In the genomic region with DNA sequence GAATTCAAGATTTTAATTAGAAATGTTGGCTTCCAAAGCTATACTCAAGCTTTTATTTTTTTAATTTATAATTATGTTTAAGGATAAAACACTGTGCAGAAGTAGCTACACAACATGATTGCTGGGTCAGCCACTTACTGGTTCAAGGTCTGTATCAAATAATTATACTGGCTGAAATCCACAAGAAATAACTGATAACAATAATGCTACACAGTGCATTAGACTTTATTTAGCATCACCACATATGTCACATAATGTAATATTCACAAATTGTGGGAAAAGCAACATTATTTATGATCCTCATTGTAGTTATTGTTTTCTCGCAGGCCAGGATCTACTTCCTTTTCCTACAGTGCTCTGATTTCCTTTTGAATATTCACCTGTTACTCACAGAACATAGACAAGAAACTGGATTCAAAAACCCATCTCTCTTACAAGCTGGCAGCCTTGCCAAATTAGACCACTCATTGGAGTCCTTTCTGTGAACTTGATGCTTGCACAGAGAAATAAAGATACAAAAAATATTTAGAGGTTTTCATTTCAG, we compare ENCODE assay signal across 33 cellular contexts.
DNase-seq lines count a peak whose midpoint lies in the region; ATAC-seq, FAIRE-seq and TF ChIP-seq lines count a peak whose summit lies in the region.
"Had no signal": no experiment of that assay in that cellular context is flagged by ENCODE, and none has a peak within 500 bp of the region (broad histone marks: within the 10 kb centered on the region; RNA-seq: fewer than 3 reads in every experiment).

No MANE protein-coding gene starts in this region.

- dilution Hi-C loops in endothelial cell of umbilical vein (cut with MboI; ENCODE audit: extremely low pct_ligation_motif_present, low sequenced_read_pairs), result no loop called here

- peak; percentile 47 for FAIRE-seq in endothelial cell of umbilical vein (lab: Jason Lieb, UNC)
- FAIRE-seq: A204.1, A549, D721Med had no signal

- no peaks in the 10 kb centered on the region for H3F3A ChIP-seq in SK-N-SH (replicated peaks; ENCODE audit: insufficient read depth)

- TF ChIP-seq CTCF in SK-N-SH (IDR thresholded peaks at IDR 0.05), result no peak
- no peak for TF ChIP-seq CTCF in endothelial cell of umbilical vein (IDR thresholded peaks at IDR 0.05; ENCODE audit: extremely low read depth in 1 of 2, insufficient read depth in 1 of 2, low read depth in 1 of 2, low read length in 2 of 2)

- H3K4me1 ChIP-seq in SK-N-SH (ENCODE audit: control insufficient read depth in 1 of 2, insufficient read depth in 2 of 2, low read depth in 1 of 2, low read length in 1 of 2), result no peaks in the 10 kb centered on the region; a peak in 1 of 4 replicates
- peaks cover 51% of the 10 kb centered on the region for H3K4me1 ChIP-seq in endothelial cell of umbilical vein (ENCODE audit: control insufficient read depth, extremely low read depth, insufficient read depth, low read length)
- H3K4me1 ChIP-seq: A549; BE2C; BLaER1; BLaER1 treated with 17β-estradiol and CSF1 and Interleukin-3, amounts not matched to agents 10 nM and 100 nM had no signal

- no peaks in the 10 kb centered on the region for H3K9me1 ChIP-seq in endothelial cell of umbilical vein (replicated peaks; ENCODE audit: control insufficient read depth, extremely low read depth, insufficient read depth, low read length)

- H3K9me3 ChIP-seq in SK-N-SH (no peaks in the 10 kb centered on the region), endothelial cell of umbilical vein (replicated peaks; ENCODE audit: control insufficient read depth, insufficient read depth, low read length) (no peaks in the 10 kb centered on the region)
- H3K9me3 ChIP-seq: A549; BE2C; BLaER1; BLaER1 treated with 17β-estradiol and CSF1 and Interleukin-3, amounts not matched to agents 10 nM and 100 nM; Caco-2 had no signal

- CTCF ChIA-PET in SK-N-SH (lab: Yijun Ruan, JAX) (interaction anchor here (0.7 kb wide), 1 partner anchor 13 kb away, joined by 3 read pairs; no protein-coding TSS in a partner anchor), endothelial cell of umbilical vein (lab: Charles Lee) (interaction anchor here (1.1 to 1.6 kb wide), 5 partner anchors 24 to 353 kb away, joined by 3 to 6 read pairs (median 3); no protein-coding TSS in a partner anchor)

- ATAC-seq in SK-N-SH treated with all-trans-retinoic acid at 6 μM for 48 hours, result no peak
- ATAC-seq: A549; CD8-positive, alpha-beta T cell had no signal

- H3K9me2 ChIP-seq in SK-N-SH, result no peaks in the 10 kb centered on the region

- peak in 1 of 2 experiments; percentile 62; a peak in 2 of 4 replicates for TF ChIP-seq EP300 in SK-N-SH (IDR thresholded peaks at IDR 0.05; ENCODE audit: borderline replicate concordance in 1 of 2, low read depth in 1 of 2, low read length in 1 of 2)

- H4K20me1 ChIP-seq in SK-N-SH (ENCODE audit: insufficient read depth), result no peaks in the 10 kb centered on the region
- H4K20me1 ChIP-seq in endothelial cell of umbilical vein (replicated peaks; ENCODE audit: control insufficient read depth, extremely low read depth, insufficient read depth, low read length), result no peaks in the 10 kb centered on the region
- H4K20me1 ChIP-seq: BLaER1; BLaER1 treated with 17β-estradiol and CSF1 and Interleukin-3, amounts not matched to agents 10 nM and 100 nM had no signal

- 21% methylated on average over 1 of the region's 1 CpG for WGBS in SK-N-SH (ENCODE audit: low lambda C conversion rate)

- H3K4me3 ChIP-seq in SK-N-SH (ENCODE audit: low read depth in 2 of 2, low read length in 1 of 2), result no peak overlapping the region
- no peak overlapping the region for H3K4me3 ChIP-seq in endothelial cell of umbilical vein (replicated peaks in 1 of 3; ENCODE audit: insufficient read depth in 1 of 3, low read depth in 1 of 3, low read length in 3 of 3)
- H3K4me3 ChIP-seq: A549; BLaER1; BLaER1 treated with 17β-estradiol and CSF1 and Interleukin-3, amounts not matched to agents 10 nM and 100 nM had no signal

- DNase-seq in SK-N-SH (peak; percentile 36), dermis blood vessel endothelial cell (peak; percentile 53), endothelial cell of umbilical vein (ENCODE audit: low read depth, low spot score) (peak; percentile 77), erythroblast (lab: John Stamatoyannopoulos, UW) (no peak)
- no peak for DNase-seq in stimulated activated CD4-positive, alpha-beta T cell treated with anti-CD3 and anti-CD28 coated beads, Interleukin-4, amount 100 ng/mL, for 24 hours
- DNase-seq: 8988T; ACHN; AML-193; BE2C; C1 segment of cervical spinal cord; Caco-2; Calu3; CD4-positive, alpha-beta memory T cell; CD4-positive, alpha-beta T cell; CD4-positive, CD25-positive, alpha-beta regulatory T cell; CD8-positive, alpha-beta memory T cell; CD8-positive, alpha-beta T cell; COR-L47; DMS 273 treated with DMSO at 0.1 percent for 48 hours; DMS153; DMS53; DMS79; DMS79 treated with DMSO at 0.1 percent for 48 hours; DND-41; EL had no signal

- no peak overlapping the region for H2AFZ ChIP-seq in SK-N-SH (ENCODE audit: low read depth)
- H2AFZ ChIP-seq in endothelial cell of umbilical vein (ENCODE audit: low read depth, low read length), result no peak overlapping the region

- intact Hi-C loops in endothelial cell of umbilical vein (cut with micrococcal nuclease), result loop anchor here (1.0 kb wide), 1 partner anchor 7 kb away; no protein-coding TSS in a partner anchor

- TF ChIP-seq POLR2A in endothelial cell of umbilical vein (IDR thresholded peaks at IDR 0.05; ENCODE audit: low read depth, low read length) (no peak), erythroblast (IDR thresholded peaks at IDR 0.05; ENCODE audit: low read length) (no peak)

- no TSS peak for BruUV-seq in endothelial cell of umbilical vein (replicated peaks; lab: Mats Ljungman, UMichigan)

- H3K9ac ChIP-seq in SK-N-SH (no peak overlapping the region), endothelial cell of umbilical vein (replicated peaks; ENCODE audit: extremely low read depth, insufficient read depth, low read length) (no peak overlapping the region)
- H3K9ac ChIP-seq: BLaER1; BLaER1 treated with 17β-estradiol and CSF1 and Interleukin-3, amounts not matched to agents 10 nM and 100 nM had no signal

- H3K36me3 ChIP-seq in SK-N-SH (replicated peaks in 1 of 2; ENCODE audit: control insufficient read depth in 1 of 2, insufficient read depth in 2 of 2, low read length in 1 of 2), result no peaks in the 10 kb centered on the region
- no peaks in the 10 kb centered on the region for H3K36me3 ChIP-seq in endothelial cell of umbilical vein (ENCODE audit: control insufficient read depth in 2 of 2, extremely low read depth in 1 of 2, insufficient read depth in 2 of 2, low read length in 2 of 2)
- H3K36me3 ChIP-seq: BE2C; BLaER1; BLaER1 treated with 17β-estradiol and CSF1 and Interleukin-3, amounts not matched to agents 10 nM and 100 nM had no signal

- H3K4me2 ChIP-seq in SK-N-SH (no peak overlapping the region), endothelial cell of umbilical vein (ENCODE audit: insufficient read depth, low read length) (no peak overlapping the region)
- H3K4me2 ChIP-seq: A549; BLaER1; BLaER1 treated with 17β-estradiol and CSF1 and Interleukin-3, amounts not matched to agents 10 nM and 100 nM had no signal

- POLR2A ChIA-PET in SK-N-SH (lab: Yijun Ruan, JAX), result no interaction called here
- POLR2A ChIA-PET in endothelial cell of umbilical vein (lab: Charles Lee), result no interaction called here

- H3K79me2 ChIP-seq in SK-N-SH (ENCODE audit: insufficient read depth), result no peaks in the 10 kb centered on the region
- H3K79me2 ChIP-seq in endothelial cell of umbilical vein (ENCODE audit: control insufficient read depth, insufficient read depth, low read length), result peaks cover 11% of the 10 kb centered on the region

- H3K27me3 ChIP-seq in SK-N-SH (ENCODE audit: insufficient read depth), result no peaks in the 10 kb centered on the region
- H3K27me3 ChIP-seq in endothelial cell of umbilical vein (ENCODE audit: control insufficient read depth in 2 of 2, insufficient read depth in 2 of 2, low read length in 2 of 2), result no peaks in the 10 kb centered on the region
- H3K27me3 ChIP-seq: BE2C; BLaER1; BLaER1 treated with 17β-estradiol and CSF1 and Interleukin-3, amounts not matched to agents 10 nM and 100 nM had no signal

- H3K27ac ChIP-seq in SK-N-SH (ENCODE audit: low read depth in 2 of 2, low read length in 1 of 2) (peak overlapping the region in 1 of 2 experiments; percentile 86; a peak in 2 of 4 replicates), endothelial cell of umbilical vein (ENCODE audit: insufficient read depth, low read depth, low read length) (no peak overlapping the region)
- H3K27ac ChIP-seq: 22Rv1; A549; BLaER1; BLaER1 treated with 17β-estradiol and CSF1 and Interleukin-3, amounts not matched to agents 10 nM and 100 nM; C4-2B had no signal

- TF ChIP-seq RAD21 in SK-N-SH (IDR thresholded peaks at IDR 0.05; ENCODE audit: low read length), result no peak

TF ChIP-seq in SK-N-SH, 30 proteins besides CTCF, POLR2A, EP300 and RAD21 (continues in another document):
- no peak for TF ChIP-seq YY1 (IDR thresholded peaks at IDR 0.05; ENCODE audit: low read depth)
- TF ChIP-seq RXRA (IDR thresholded peaks at IDR 0.05; ENCODE audit: borderline replicate concordance, low read depth), result no peak
- TF ChIP-seq TEAD4 (IDR thresholded peaks at IDR 0.05; ENCODE audit: borderline replicate concordance, insufficient read depth), result no peak
- no peak for TF ChIP-seq FOXM1 (IDR thresholded peaks at IDR 0.05; ENCODE audit: low read depth)
- no peak for TF ChIP-seq SMC3 (IDR thresholded peaks at IDR 0.05; ENCODE audit: low read depth, low read length)
- TF ChIP-seq GATA2 (CRISPR knock-in tag; IDR thresholded peaks at IDR 0.05), result peak; percentile 42
- TF ChIP-seq ELF1 (IDR thresholded peaks at IDR 0.05), result no peak

TF ChIP-seq in SK-N-SH treated with all-trans-retinoic acid at 6 μM for 48 hours, 23 proteins besides CTCF, POLR2A, EP300 and RAD21 (continues in another document):
- TF ChIP-seq TCF4 (CRISPR knock-in tag; IDR thresholded peaks at IDR 0.05; ENCODE audit: borderline replicate concordance) (no peak), ZNF8 (CRISPR knock-in tag; IDR thresholded peaks at IDR 0.05) (no peak), ARNTL (CRISPR knock-in tag; IDR thresholded peaks at IDR 0.05; ENCODE audit: borderline replicate concordance, low read depth) (no peak)

TF ChIP-seq in endothelial cell of umbilical vein, 7 proteins besides CTCF, POLR2A, EP300 and RAD21 (continues in another document):
- no peak for TF ChIP-seq MYC (IDR thresholded peaks at IDR 0.05; ENCODE audit: low read depth, low read length)
- no peak for TF ChIP-seq POLR2AphosphoS5 (IDR thresholded peaks at IDR 0.05; ENCODE audit: insufficient read depth, low read depth, low read length)
- TF ChIP-seq FOS (IDR thresholded peaks at IDR 0.05; ENCODE audit: borderline replicate concordance, insufficient read depth, low read length), result no peak
- no peak for TF ChIP-seq EZH2 (IDR thresholded peaks at IDR 0.05; ENCODE audit: borderline replicate concordance, low read depth, low read length, severe bottlenecking)
- TF ChIP-seq JUN (IDR thresholded peaks at IDR 0.05; ENCODE audit: borderline replicate concordance, insufficient read depth, insufficient read length, low read depth), result no peak
- no peak for TF ChIP-seq GATA2 (IDR thresholded peaks at IDR 0.05; ENCODE audit: insufficient read depth, insufficient read length, low read depth, low read length)

Comparison
In these comparisons a context has a peak if more than half of its experiments do, and no peak if none do; other contexts are left out.
1. DNase-seq: peak in SK-N-SH (single experiment), dermis blood vessel endothelial cell (single experiment) and endothelial cell of umbilical vein (single experiment); none in stimulated activated CD4-positive, alpha-beta T cell treated with anti-CD3 and anti-CD28 coated beads, Interleukin-4, amount 100 ng/mL, for 24 hours (single experiment) and erythroblast (0 of 2).